8 cellular contexts compared by ENCODE assay signal in the genomic region with DNA sequence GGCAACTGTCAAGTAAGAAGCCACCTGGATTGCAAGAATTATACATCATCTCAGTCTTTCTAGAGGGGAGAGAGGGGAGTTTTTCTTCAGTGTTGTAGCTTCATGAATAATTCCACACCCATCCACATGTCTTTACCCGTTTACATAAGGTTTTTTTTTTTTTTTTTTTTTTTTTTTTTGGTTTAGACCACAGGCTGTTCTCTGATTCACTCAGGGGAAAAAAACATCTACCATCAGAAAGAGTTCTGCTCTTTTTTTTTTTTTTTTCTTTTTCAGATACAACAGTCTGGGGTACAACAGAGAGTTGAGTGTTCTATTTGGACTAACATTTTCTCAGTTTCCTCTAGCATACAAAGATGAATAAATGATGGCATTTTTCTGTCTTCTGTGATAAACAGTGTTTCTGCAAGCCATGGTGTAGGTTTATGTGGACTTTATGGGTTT. TPM values are rescaled to one million over a fixed set of nuclear protein-coding genes. Genes with fewer than 3 reads are reported as not detected.
A peak's percentile ranks its signal among the peaks of the same experiment; 100 is the strongest.
DNase-seq lines count a peak whose midpoint lies in the region; ATAC-seq and TF ChIP-seq lines count a peak whose summit lies in the region.

No MANE protein-coding gene starts in this region.

- TF ChIP-seq CTCF in GM12865 (IDR thresholded peaks at IDR 0.05; ENCODE audit: insufficient read depth, low read depth, low read length, missing control alignments) = no peak

- H3K4me3 ChIP-seq in GM12865 (ENCODE audit: low read depth, low read length) (no peak overlapping the region), H7 (ENCODE audit: insufficient read depth, low read depth, low read length) (no peak overlapping the region)

- no peak overlapping the region for H3K27ac ChIP-seq in substantia nigra (ENCODE audit: low read depth, low read length, poor library complexity, severe bottlenecking)

- no peaks in the 10 kb centered on the region for H3K36me3 ChIP-seq in H7 (replicated peaks; ENCODE audit: control insufficient read depth, insufficient read depth, low read length)

- ATAC-seq in GM21723 (IDR thresholded peaks at IDR 0.05; ENCODE audit: unreplicated experiment) = peak; percentile 23

- no peaks in the 10 kb centered on the region for H3K27me3 ChIP-seq in H7 (ENCODE audit: control insufficient read depth, insufficient read depth, low read length)

- DNase-seq in GM12865 (ENCODE audit: low read depth) (peak; percentile 88), SW480 (ENCODE audit: low spot score) (peak; percentile 54), inferior parietal cortex (ENCODE audit: extremely low spot score) (peak; percentile 56), H7 (no peak), D341Med (ENCODE audit: low spot score) (no peak), substantia nigra (lab: John Stamatoyannopoulos, UW) (no peak)
- DNase-seq in stimulated activated CD4-positive, alpha-beta T cell treated with anti-CD3 and anti-CD28 coated beads, Interleukin-1b, Interleukin-23, amount 100 ng/mL, for 48 hours = no peak

RNA-seq across cellular contexts. Expression of gene KIF14, which starts 4.9 kb away (rescaled TPM):
- 16.3 and 26.9 TPM in 2 replicates for total RNA-seq in H7 (2014; rRNA removed; shearing (Covaris generic))

RNA-seq across cellular contexts. Expression of gene DDX59, which starts 44.3 kb away (rescaled TPM):
- total RNA-seq in H7 (2014; rRNA removed; shearing (Covaris generic)) = 29.8 and 39.0 TPM in 2 replicates

Comparison
In these comparisons a context has a peak if more than half of its experiments do, and no peak if none do; other contexts are left out.
1. DNase-seq: peak in GM12865 (single experiment), SW480 (single experiment) and inferior parietal cortex (single experiment); none in H7 (single experiment), D341Med (single experiment), substantia nigra (0 of 49) and stimulated activated CD4-positive, alpha-beta T cell treated with anti-CD3 and anti-CD28 coated beads, Interleukin-1b, Interleukin-23, amount 100 ng/mL, for 48 hours (single experiment).